8 cellular contexts compared by ENCODE assay signal in the genomic region with DNA sequence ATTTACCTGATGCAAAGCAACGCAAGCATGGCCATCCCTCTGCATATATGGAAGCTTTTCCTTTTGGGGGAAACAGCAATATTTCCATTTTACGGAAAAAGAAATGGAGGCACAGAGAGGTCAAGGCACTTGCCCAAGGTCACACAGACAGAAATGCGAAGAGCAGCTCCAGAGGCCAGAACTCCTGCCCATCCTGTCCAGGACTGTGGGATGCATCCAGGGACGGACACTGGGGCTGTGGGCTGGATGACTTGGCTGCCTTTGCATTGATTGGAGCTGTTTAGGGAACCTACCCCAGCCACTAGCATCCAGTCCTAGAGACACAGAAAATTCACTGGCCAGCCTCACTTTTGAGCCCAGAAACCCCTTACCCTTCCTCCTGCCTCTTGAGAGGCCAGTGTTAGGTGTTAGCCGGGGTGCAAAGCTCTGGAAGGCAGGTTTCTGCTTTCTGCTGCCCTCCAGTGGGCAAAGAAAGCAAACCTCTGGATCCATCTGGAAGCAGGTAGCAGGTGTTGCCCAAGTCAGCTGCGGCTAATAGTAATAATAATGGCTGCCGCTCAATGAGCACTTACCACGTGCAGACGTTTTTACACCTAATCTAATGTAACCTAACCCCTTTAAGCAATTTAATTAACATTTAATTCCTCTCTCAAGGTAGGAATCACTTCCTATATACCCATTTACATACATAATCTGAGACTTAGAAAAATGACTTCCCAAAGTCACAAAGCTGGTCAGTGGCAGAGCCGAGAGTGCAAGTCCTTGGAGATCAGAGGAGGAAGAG. TPM values are rescaled to one million over a fixed set of nuclear protein-coding genes. Genes with fewer than 3 reads are reported as not detected.
DNase-seq lines count a peak whose midpoint lies in the region; ATAC-seq and TF ChIP-seq lines count a peak whose summit lies in the region.

No MANE protein-coding gene starts in this region.

- H3K9me3 ChIP-seq in ascending aorta: no peaks in the 10 kb centered on the region

- DNase-seq in NCI-H2227 (lab: John Stamatoyannopoulos, UW; ENCODE audit: unreplicated experiment) (peak; percentile 23), NCI-H2227 treated with DMSO at 0.1 percent for 48 hours (lab: John Stamatoyannopoulos, UW) (no peak), LoVo (ENCODE audit: low spot score) (peak; percentile 67), SKM-1 treated with dmso at 0.1 percent for 144 hours (lab: John Stamatoyannopoulos, UW; ENCODE audit: unreplicated experiment) (peak; percentile 55), ascending aorta (ENCODE audit: low spot score in 2 of 2) (no peak), kidney glomerular epithelial cell (lab: John Stamatoyannopoulos, UW) (peak; percentile 23)
- peak; percentile 23 for DNase-seq in stimulated activated CD8-positive, alpha-beta memory T cell treated with anti-CD3 and anti-CD28 coated beads, Interleukin-15, amount 100 ng/mL, for 24 hours (ENCODE audit: low read depth)

- peaks cover 0 to 5% of the 10 kb centered on the region in 2 donors for H3K4me1 ChIP-seq in ascending aorta

- peak in 2 of 3 experiments; percentile 34 to 46 for TF ChIP-seq CTCF in ascending aorta (IDR thresholded peaks at IDR 0.05)

- no peak for TF ChIP-seq POLR2A in GM18505 (IDR thresholded peaks at IDR 0.05; ENCODE audit: borderline replicate concordance, extremely low read depth, insufficient read depth, insufficient read length)

- no peaks in the 10 kb centered on the region for H3K27me3 ChIP-seq in ascending aorta

- intact Hi-C loops in ascending aorta (cut with DNase I): loop anchor here (5.0 to 10.0 kb wide), 2 partner anchors 199 to 299 kb away; no protein-coding TSS in a partner anchor

- no peak overlapping the region for H3K4me3 ChIP-seq in ascending aorta

- no peak overlapping the region for H3K27ac ChIP-seq in ascending aorta

- no peaks in the 10 kb centered on the region for H3K36me3 ChIP-seq in ascending aorta

- ATAC-seq in GM18505 (IDR thresholded peaks at IDR 0.05; ENCODE audit: unreplicated experiment): no peak

RNA-seq across cellular contexts. Expression of a gene that starts 31.7 kb away (rescaled TPM):
- total RNA-seq in ascending aorta: 377 TPM

RNA-seq across cellular contexts. Expression of a gene that starts 32.0 kb away (rescaled TPM):
- 0.75 TPM for total RNA-seq in ascending aorta

Comparison
In these comparisons a context has a peak if more than half of its experiments do, and no peak if none do; other contexts are left out.
1. DNase-seq: peak in NCI-H2227 (single experiment), LoVo (single experiment), SKM-1 treated with dmso at 0.1 percent for 144 hours (single experiment), kidney glomerular epithelial cell (single experiment) and stimulated activated CD8-positive, alpha-beta memory T cell treated with anti-CD3 and anti-CD28 coated beads, Interleukin-15, amount 100 ng/mL, for 24 hours (single experiment); none in NCI-H2227 treated with DMSO at 0.1 percent for 48 hours (single experiment) and ascending aorta (0 of 2).